ENCODE assay signal across 8 cellular contexts in the genomic region with DNA sequence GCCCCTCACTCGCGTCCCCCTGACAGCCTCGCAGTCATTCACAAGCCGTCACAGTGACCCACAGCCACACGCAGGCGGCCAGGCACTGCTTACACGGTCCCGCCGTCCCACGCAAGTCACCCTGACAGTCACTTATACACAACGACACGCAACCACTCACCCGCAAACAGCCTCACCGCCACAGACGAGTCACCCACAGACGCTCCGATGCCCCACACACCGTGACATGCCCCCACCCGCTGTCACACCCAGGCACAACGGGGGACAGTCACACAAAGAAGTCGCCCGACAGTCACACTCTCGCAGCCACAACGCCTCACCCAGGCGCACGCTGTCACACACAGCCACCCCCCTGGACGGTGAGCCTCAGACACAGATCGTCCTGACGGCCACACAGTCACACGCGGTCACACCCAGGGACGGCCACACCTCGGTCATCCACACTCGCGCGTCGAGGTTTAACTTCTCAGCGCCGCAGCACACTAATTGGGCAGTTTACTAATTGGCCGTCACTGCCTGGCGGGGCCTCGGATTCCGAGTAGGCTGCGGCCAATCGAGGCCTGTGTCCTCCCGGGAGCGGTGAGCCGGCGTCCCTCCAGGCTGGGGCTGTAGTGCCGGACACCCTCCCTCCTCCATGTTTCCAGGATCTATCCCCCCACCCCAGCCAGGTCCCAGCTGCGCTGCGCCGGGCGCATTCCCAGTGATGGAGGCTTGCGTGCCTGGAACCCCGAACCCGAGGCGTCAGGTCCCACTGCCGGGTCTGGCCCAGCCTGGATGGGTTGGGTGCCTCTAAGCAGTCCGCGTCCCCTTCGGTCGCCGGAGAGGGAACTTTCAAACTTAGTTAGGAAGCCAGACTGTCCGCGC. TPM values are rescaled to one million over a fixed set of nuclear protein-coding genes. Genes with fewer than 3 reads are reported as not detected.
DNase-seq lines count a peak whose midpoint lies in the region; ATAC-seq and TF ChIP-seq lines count a peak whose summit lies in the region.

No MANE protein-coding gene starts in this region.

- no peaks in the 10 kb centered on the region for H3K27me3 ChIP-seq in A673 (replicated peaks; ENCODE audit: insufficient read depth, low read depth, low read length, poor library complexity)
- peaks cover 18% of the 10 kb centered on the region; the same call in 1 of the 2 replicates for H3K27me3 ChIP-seq in H9 (ENCODE audit: insufficient read depth, low read length)
- peaks cover 41% of the 10 kb centered on the region for H3K27me3 ChIP-seq in ectodermal cell (ENCODE audit: control insufficient read depth, insufficient read depth, low read length, poor library complexity, severe bottlenecking)
- H3K27me3 ChIP-seq in mucosa of rectum (ENCODE audit: control insufficient read depth in 2 of 2, insufficient read depth in 2 of 2, low read length in 2 of 2), result peaks cover 11 to 18% of the 10 kb centered on the region in 2 donors

- H2AFZ ChIP-seq in H9 (ENCODE audit: low read length), result no peak overlapping the region

- no peak overlapping the region for H2BK120ac ChIP-seq in H9 (ENCODE audit: low read depth, low read length, poor library complexity, severe bottlenecking)

- CTCF ChIA-PET in A673 (lab: Charles Lee), result no interaction called here

- peak overlapping the region; percentile 89 for H3K27ac ChIP-seq in A673 (ENCODE audit: low read depth, low read length, poor library complexity, severe bottlenecking)
- no peak overlapping the region for H3K27ac ChIP-seq in H9 (ENCODE audit: insufficient read length, low read depth, low read length)
- H3K27ac ChIP-seq in ectodermal cell (ENCODE audit: insufficient read depth, low read depth, low read length, poor library complexity, severe bottlenecking), result no peak overlapping the region
- peak overlapping the region; percentile 21 to 52 for H3K27ac ChIP-seq in mucosa of rectum (ENCODE audit: low read depth in 2 of 2, low read length in 2 of 2)

- intact Hi-C loops in A673 (cut with micrococcal nuclease; ENCODE audit: unreplicated experiment), result no loop called here

- H3K27ac Mint-ChIP-seq in H9, result no peak overlapping the region; a peak in 1 of 7 replicates
- H3K27ac Mint-ChIP-seq in type B pancreatic cell, result peak overlapping the region; percentile 85

- H3K4me1 Mint-ChIP-seq in H9, result peaks cover 14 to 18% of the 10 kb centered on the region in 2 experiments
- peaks cover 10% of the 10 kb centered on the region for H3K4me1 Mint-ChIP-seq in type B pancreatic cell (ENCODE audit: unreplicated experiment)

- no peak overlapping the region for H4K91ac ChIP-seq in H9 (ENCODE audit: insufficient read length, low read depth, low read length)

- no peak overlapping the region for H4K5ac ChIP-seq in H9 (ENCODE audit: insufficient read length, low read depth, low read length)

- no peak overlapping the region for H3K23ac ChIP-seq in H9 (ENCODE audit: insufficient read length, low read depth, low read length)

- peak; percentile 69 to 71 for ATAC-seq in activated CD4-positive, CD25-positive, alpha-beta regulatory T cell treated with anti-CD3 and anti-CD28 coated beads, Interleukin-2, amount 50 U/mL, for 24 hours
- no peak for ATAC-seq in HG03342 (IDR thresholded peaks at IDR 0.05; ENCODE audit: unreplicated experiment)

- no peak overlapping the region for H2BK12ac ChIP-seq in H9 (ENCODE audit: insufficient read length, low read depth, low read length)

- H3K4me1 ChIP-seq in A673 (ENCODE audit: insufficient read depth, low read length, poor library complexity, severe bottlenecking) (peaks cover 26% of the 10 kb centered on the region), H9 (ENCODE audit: insufficient read depth, low read length) (no peaks in the 10 kb centered on the region), ectodermal cell (ENCODE audit: control insufficient read depth, insufficient read depth, low read length) (peaks cover 14% of the 10 kb centered on the region), mucosa of rectum (ENCODE audit: control insufficient read depth in 2 of 2, insufficient read depth in 2 of 2, low read length in 2 of 2) (peaks cover 11% of the 10 kb centered on the region in 2 donors)

- peaks cover 19% of the 10 kb centered on the region for H3K23me2 ChIP-seq in H9 (ENCODE audit: insufficient read length, low read depth, low read length, poor library complexity, severe bottlenecking)

- no peak overlapping the region for H3K56ac ChIP-seq in H9 (ENCODE audit: insufficient read length, low read depth, low read length)

- peaks cover 0 to 4% (median 0%) of the 10 kb centered on the region in 3 experiments; a peak in 3 of 7 replicates for H3K36me3 Mint-ChIP-seq in H9 (ENCODE audit: insufficient read depth in 1 of 3, low read depth in 3 of 3)
- H3K36me3 Mint-ChIP-seq in type B pancreatic cell, result no peaks in the 10 kb centered on the region

- POLR2A ChIA-PET in A673 (lab: Charles Lee; ENCODE audit: low non-redundant PET), result no interaction called here

- no peak overlapping the region for H4K8ac ChIP-seq in H9 (replicated peaks; ENCODE audit: insufficient read length, low read depth, low read length)

- H3K79me2 ChIP-seq in H9 (ENCODE audit: insufficient read depth, low read length), result no peaks in the 10 kb centered on the region

- H3K36me3 ChIP-seq in A673 (ENCODE audit: insufficient read depth, low read length, poor library complexity, severe bottlenecking) (no peaks in the 10 kb centered on the region), ectodermal cell (ENCODE audit: control insufficient read depth, insufficient read depth, low read length) (no peaks in the 10 kb centered on the region), mucosa of rectum (ENCODE audit: control insufficient read depth in 2 of 2, insufficient read depth in 2 of 2, low read length in 2 of 2) (no peaks in the 10 kb centered on the region)

- BruUV-seq in A673 (replicated peaks; lab: Mats Ljungman, UMichigan), result no TSS peak

- no peak overlapping the region for H3T11ph ChIP-seq in H9 (ENCODE audit: low read length)

- H3K18ac ChIP-seq in H9 (ENCODE audit: insufficient read length, low read depth, low read length), result no peak overlapping the region

- H3K4me3 ChIP-seq in A673 (ENCODE audit: low read depth, low read length, poor library complexity, severe bottlenecking), result peak overlapping the region; percentile 64
- H3K4me3 ChIP-seq in ectodermal cell (ENCODE audit: insufficient read depth, low read depth, low read length), result peak overlapping the region; percentile 32
- peak overlapping the region; percentile 60 to 75 for H3K4me3 ChIP-seq in mucosa of rectum (ENCODE audit: low read length in 2 of 2)

- H3K4me3 Mint-ChIP-seq in H9 (peak overlapping the region; percentile 71 to 90), type B pancreatic cell (peak overlapping the region; percentile 95)

- H3K9ac ChIP-seq in H9 (ENCODE audit: extremely low read depth, insufficient read length, low read length) (no peak overlapping the region), mucosa of rectum (ENCODE audit: low read depth in 1 of 2, low read length in 2 of 2) (peak overlapping the region; percentile 32 to 75)

- TF ChIP-seq CTCF in A673 (conservative IDR thresholded peaks at IDR 0.05; ENCODE audit: low read depth, low read length), result no peak
- TF ChIP-seq CTCF in H9 (conservative IDR thresholded peaks at IDR 0.05), result no peak
- TF ChIP-seq CTCF in type B pancreatic cell (conservative IDR thresholded peaks at IDR 0.05), result no peak

- H2BK15ac ChIP-seq in H9 (ENCODE audit: low read depth, low read length), result no peak overlapping the region

- no peaks in the 10 kb centered on the region for H3K79me1 ChIP-seq in H9 (ENCODE audit: insufficient read depth, low read depth, low read length, poor library complexity, severe bottlenecking)

- H2BK5ac ChIP-seq in H9 (ENCODE audit: insufficient read length, low read length), result no peak overlapping the region

- whole genome bisulfite sequencing in H9 (ENCODE audit: extremely low coverage, insufficient read length, low lambda C conversion rate), result no CpG with 5 or more reads among the region's 66 CpGs
- WGBS in ectodermal cell, 2 experiments, result 4% methylated on average over 66 of the region's 66 CpGs

- DNase-seq in A673 (ENCODE audit: low spot score) (no peak), H9 (peak; percentile 68), type B pancreatic cell (ENCODE audit: extremely low spot score, unreplicated experiment) (no peak), NCI-H526 treated with DMSO at 0.1 percent for 48 hours (lab: John Stamatoyannopoulos, UW) (no peak)

- H3K27me3 Mint-ChIP-seq in H9 (ENCODE audit: low read depth) (peaks cover 66% of the 10 kb centered on the region), type B pancreatic cell (peaks cover 79% of the 10 kb centered on the region)

- no peak overlapping the region; the same call in 1 of the 2 replicates for H3K14ac ChIP-seq in H9 (ENCODE audit: insufficient read depth, low read length)

- H3K4ac ChIP-seq in H9 (ENCODE audit: low read depth, low read length), result no peak overlapping the region

- peak overlapping the region; percentile 86 for H3K4me2 ChIP-seq in H9 (ENCODE audit: insufficient read depth, insufficient read length, low read length)

- no peak overlapping the region for H2BK20ac ChIP-seq in H9 (ENCODE audit: low read depth, low read length, poor library complexity, severe bottlenecking)

- H3K9me3 Mint-ChIP-seq in H9, result peaks cover 16% of the 10 kb centered on the region in 2 experiments; a peak in 4 of 5 replicates
- H3K9me3 Mint-ChIP-seq in type B pancreatic cell, result no peaks in the 10 kb centered on the region

- H3K9me3 ChIP-seq in A673 (ENCODE audit: low read depth, low read length, poor library complexity, severe bottlenecking), result peaks cover 16% of the 10 kb centered on the region
- H3K9me3 ChIP-seq in H9 (ENCODE audit: control insufficient read depth, low read depth, low read length), result no peaks in the 10 kb centered on the region
- H3K9me3 ChIP-seq in ectodermal cell (ENCODE audit: control insufficient read depth, low read length), result no peaks in the 10 kb centered on the region
- H3K9me3 ChIP-seq in mucosa of rectum (ENCODE audit: control insufficient read depth in 2 of 2, low read length in 2 of 2), result peaks cover 0 to 4% of the 10 kb centered on the region in 2 donors

- no peak overlapping the region for H2AK5ac ChIP-seq in H9 (ENCODE audit: insufficient read length, low read length)

- H4K20me1 ChIP-seq in H9 (ENCODE audit: control insufficient read depth, insufficient read depth, insufficient read length), result peaks cover 3% of the 10 kb centered on the region

RNA-seq across cellular contexts. Expression of gene TOX2, which starts 0.8 kb away (rescaled TPM):
- total RNA-seq in A673 (2021) (107 and 117 TPM in 2 replicates), H9 (2021) (1.7 and 2.0 TPM in 2 replicates), type B pancreatic cell (ENCODE audit: low replicate concordance) (1.5 and 4.7 TPM in 2 replicates)
- 4.3 TPM for polyA plus RNA-seq in ectodermal cell (2013, experiment 1 of 4)
- 3.9 TPM for polyA plus RNA-seq in ectodermal cell (2013, experiment 2 of 4)
- polyA plus RNA-seq in ectodermal cell (2013, experiment 3 of 4), result 4.9 TPM
- polyA plus RNA-seq in ectodermal cell (2013, experiment 4 of 4), result 4.1 TPM

Comparison
In these comparisons a context has a peak if more than half of its experiments do, and no peak if none do; other contexts are left out.
1. H3K27ac ChIP-seq: peak in A673 (single experiment) and mucosa of rectum (2 of 2); none in H9 (single experiment) and ectodermal cell (single experiment).
2. RNA of gene TOX2, which starts 0.8 kb away (total RNA-seq): 107 to 117 TPM in A673; 1.5 to 4.7 TPM in type B pancreatic cell and 1.7 to 2.0 TPM in H9; every median in the first group is over 10 times any median in the second.
3. Peak in every context shown above with its lines, with median percentiles within 50 percentile points of each other: H3K4me3 ChIP-seq.